ENCODE assay signal across 1 cellular context in the genomic region with DNA sequence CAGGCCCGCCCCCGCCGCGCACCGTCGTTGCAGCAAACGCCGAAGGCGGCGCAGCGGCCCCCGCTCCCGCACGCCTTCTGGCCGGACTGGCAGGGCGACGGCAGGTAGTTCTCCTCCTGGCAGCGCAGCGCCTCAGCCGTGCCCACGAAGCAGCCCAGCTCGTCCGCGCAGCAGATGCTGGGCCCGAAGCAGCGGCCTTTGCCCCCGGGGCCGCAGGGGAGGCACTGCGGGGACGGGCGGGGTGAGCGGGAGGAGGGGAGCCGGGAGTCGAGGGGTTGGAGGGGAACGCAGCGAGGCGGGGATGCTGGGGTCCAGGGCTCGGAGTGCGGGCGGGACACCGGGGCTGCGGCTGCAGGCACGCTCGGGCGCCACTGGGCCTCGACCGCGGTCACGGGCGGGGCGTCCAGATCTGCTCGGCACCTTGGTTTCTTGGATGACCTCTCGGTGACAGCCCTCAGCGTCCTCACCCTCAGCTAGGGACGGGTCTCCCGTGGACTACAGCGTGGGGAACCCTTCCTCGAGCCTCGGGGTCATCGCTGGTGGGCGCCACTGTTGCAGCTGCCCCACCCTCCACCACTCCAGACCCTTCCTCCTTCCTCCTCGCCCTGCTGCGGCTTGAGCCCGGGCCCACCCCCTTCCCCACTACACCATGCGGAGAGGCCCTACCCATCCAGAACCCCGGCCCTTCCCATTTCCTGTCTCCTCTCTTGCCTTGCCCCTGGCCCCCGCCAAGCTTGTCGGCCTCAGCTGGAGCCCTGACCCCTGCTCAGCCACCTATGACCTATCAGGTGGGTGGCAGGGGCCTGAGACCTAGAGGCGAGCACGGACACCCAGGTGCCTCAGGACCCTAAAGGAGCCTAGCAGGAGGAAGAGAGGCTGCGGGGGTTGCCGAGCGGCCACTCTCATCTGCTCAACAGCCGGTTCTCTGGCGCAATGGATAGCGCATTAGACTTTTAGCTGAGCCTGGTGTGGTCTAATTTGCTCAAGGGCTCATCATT.
TF ChIP-seq lines count a peak whose summit lies in the region.

No MANE protein-coding gene starts in this region.

TF ChIP-seq in HepG2, 621 proteins besides CTCF, POLR2A, EP300 and RAD21 (continued from another document and continues in another):
- TF ChIP-seq, protein P1, sequence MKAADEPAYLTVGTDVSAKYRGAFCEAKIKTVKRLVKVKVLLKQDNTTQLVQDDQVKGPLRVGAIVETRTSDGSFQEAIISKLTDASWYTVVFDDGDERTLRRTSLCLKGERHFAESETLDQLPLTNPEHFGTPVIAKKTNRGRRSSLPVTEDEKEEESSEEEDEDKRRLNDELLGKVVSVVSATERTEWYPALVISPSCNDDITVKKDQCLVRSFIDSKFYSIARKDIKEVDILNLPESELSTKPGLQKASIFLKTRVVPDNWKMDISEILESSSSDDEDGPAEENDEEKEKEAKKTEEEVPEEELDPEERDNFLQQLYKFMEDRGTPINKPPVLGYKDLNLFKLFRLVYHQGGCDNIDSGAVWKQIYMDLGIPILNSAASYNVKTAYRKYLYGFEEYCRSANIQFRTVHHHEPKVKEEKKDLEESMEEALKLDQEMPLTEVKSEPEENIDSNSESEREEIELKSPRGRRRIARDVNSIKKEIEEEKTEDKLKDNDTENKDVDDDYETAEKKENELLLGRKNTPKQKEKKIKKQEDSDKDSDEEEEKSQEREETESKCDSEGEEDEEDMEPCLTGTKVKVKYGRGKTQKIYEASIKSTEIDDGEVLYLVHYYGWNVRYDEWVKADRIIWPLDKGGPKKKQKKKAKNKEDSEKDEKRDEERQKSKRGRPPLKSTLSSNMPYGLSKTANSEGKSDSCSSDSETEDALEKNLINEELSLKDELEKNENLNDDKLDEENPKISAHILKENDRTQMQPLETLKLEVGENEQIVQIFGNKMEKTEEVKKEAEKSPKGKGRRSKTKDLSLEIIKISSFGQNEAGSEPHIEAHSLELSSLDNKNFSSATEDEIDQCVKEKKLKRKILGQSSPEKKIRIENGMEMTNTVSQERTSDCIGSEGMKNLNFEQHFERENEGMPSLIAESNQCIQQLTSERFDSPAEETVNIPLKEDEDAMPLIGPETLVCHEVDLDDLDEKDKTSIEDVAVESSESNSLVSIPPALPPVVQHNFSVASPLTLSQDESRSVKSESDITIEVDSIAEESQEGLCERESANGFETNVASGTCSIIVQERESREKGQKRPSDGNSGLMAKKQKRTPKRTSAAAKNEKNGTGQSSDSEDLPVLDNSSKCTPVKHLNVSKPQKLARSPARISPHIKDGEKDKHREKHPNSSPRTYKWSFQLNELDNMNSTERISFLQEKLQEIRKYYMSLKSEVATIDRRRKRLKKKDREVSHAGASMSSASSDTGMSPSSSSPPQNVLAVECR (CRISPR knock-in tag; IDR thresholded peaks at IDR 0.05; ENCODE audit: borderline replicate concordance), result no peak
- 0 out of 2 replicates have a peak, but pooled peaks have one; percentile 11 for TF ChIP-seq BHLHE40 (IDR thresholded peaks at IDR 0.05; ENCODE audit: low read length)
- TF ChIP-seq, protein P2, sequence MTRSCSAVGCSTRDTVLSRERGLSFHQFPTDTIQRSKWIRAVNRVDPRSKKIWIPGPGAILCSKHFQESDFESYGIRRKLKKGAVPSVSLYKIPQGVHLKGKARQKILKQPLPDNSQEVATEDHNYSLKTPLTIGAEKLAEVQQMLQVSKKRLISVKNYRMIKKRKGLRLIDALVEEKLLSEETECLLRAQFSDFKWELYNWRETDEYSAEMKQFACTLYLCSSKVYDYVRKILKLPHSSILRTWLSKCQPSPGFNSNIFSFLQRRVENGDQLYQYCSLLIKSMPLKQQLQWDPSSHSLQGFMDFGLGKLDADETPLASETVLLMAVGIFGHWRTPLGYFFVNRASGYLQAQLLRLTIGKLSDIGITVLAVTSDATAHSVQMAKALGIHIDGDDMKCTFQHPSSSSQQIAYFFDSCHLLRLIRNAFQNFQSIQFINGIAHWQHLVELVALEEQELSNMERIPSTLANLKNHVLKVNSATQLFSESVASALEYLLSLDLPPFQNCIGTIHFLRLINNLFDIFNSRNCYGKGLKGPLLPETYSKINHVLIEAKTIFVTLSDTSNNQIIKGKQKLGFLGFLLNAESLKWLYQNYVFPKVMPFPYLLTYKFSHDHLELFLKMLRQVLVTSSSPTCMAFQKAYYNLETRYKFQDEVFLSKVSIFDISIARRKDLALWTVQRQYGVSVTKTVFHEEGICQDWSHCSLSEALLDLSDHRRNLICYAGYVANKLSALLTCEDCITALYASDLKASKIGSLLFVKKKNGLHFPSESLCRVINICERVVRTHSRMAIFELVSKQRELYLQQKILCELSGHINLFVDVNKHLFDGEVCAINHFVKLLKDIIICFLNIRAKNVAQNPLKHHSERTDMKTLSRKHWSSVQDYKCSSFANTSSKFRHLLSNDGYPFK (CRISPR knock-in tag; IDR thresholded peaks at IDR 0.05; ENCODE audit: borderline replicate concordance), result 0 out of 2 replicates have a peak, but pooled peaks have one; percentile 41
- TF ChIP-seq HOXA5 (CRISPR knock-in tag; IDR thresholded peaks at IDR 0.05), result no peak
- no peak for TF ChIP-seq POLR2AphosphoS5 (IDR thresholded peaks at IDR 0.05; ENCODE audit: low read depth, low read length)
- TF ChIP-seq, protein P3, sequence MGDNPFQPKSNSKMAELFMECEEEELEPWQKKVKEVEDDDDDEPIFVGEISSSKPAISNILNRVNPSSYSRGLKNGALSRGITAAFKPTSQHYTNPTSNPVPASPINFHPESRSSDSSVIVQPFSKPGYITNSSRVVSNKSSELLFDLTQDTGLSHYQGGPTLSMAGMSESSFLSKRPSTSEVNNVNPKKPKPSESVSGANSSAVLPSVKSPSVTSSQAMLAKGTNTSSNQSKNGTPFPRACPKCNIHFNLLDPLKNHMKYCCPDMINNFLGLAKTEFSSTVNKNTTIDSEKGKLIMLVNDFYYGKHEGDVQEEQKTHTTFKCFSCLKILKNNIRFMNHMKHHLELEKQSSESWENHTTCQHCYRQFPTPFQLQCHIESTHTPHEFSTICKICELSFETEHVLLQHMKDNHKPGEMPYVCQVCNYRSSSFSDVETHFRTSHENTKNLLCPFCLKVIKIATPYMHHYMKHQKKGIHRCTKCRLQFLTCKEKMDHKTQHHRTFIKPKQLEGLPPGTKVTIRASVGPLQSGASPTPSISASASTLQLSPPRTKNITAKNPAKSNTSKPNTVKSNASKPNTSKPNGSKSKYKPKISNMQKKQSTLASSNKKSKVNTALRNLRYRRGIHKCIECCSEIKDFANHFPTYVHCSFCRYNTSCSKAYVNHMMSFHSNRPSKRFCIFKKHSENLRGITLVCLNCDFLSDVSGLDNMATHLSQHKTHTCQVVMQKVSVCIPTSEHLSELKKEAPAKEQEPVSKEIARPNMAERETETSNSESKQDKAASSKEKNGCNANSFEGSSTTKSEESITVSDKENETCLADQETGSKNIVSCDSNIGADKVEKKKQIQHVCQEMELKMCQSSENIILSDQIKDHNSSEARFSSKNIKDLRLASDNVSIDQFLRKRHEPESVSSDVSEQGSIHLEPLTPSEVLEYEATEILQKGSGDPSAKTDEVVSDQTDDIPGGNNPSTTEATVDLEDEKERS (CRISPR knock-in tag; IDR thresholded peaks at IDR 0.05), result no peak
- no peak for TF ChIP-seq TBL1XR1 (IDR thresholded peaks at IDR 0.05; ENCODE audit: borderline replicate concordance, low read length, partially characterized antibody)
- TF ChIP-seq ZNF724P (CRISPR knock-in tag; IDR thresholded peaks at IDR 0.05; ENCODE audit: borderline replicate concordance), result no peak
- no peak for TF ChIP-seq ARNT2 (CRISPR knock-in tag; IDR thresholded peaks at IDR 0.05; ENCODE audit: low read depth)
- no peak for TF ChIP-seq ZFAT (CRISPR knock-in tag; conservative IDR thresholded peaks at IDR 0.05)
- TF ChIP-seq TAF15 (IDR thresholded peaks at IDR 0.05; ENCODE audit: low read depth, low read length, poor library complexity, severe bottlenecking), result no peak
- no peak for TF ChIP-seq BORCS8-MEF2B (CRISPR knock-in tag; IDR thresholded peaks at IDR 0.05)
- TF ChIP-seq FOXP1 (IDR thresholded peaks at IDR 0.05), result no peak
- no peak for TF ChIP-seq FOXP1 (CRISPR knock-in tag; IDR thresholded peaks at IDR 0.05)
- no peak for TF ChIP-seq ARID2 (CRISPR knock-in tag; IDR thresholded peaks at IDR 0.05; ENCODE audit: borderline replicate concordance)
- TF ChIP-seq, protein P4, sequence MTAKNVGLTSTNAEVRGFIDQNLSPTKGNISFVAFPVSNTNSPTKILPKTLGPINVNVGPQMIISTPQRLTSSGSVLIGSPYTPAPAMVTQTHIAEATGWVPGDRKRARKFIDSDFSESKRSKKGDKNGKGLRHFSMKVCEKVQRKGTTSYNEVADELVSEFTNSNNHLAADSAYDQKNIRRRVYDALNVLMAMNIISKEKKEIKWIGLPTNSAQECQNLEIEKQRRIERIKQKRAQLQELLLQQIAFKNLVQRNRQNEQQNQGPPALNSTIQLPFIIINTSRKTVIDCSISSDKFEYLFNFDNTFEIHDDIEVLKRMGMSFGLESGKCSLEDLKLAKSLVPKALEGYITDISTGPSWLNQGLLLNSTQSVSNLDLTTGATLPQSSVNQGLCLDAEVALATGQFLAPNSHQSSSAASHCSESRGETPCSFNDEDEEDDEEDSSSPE (CRISPR knock-in tag; IDR thresholded peaks at IDR 0.05), result no peak
- TF ChIP-seq, protein P5, sequence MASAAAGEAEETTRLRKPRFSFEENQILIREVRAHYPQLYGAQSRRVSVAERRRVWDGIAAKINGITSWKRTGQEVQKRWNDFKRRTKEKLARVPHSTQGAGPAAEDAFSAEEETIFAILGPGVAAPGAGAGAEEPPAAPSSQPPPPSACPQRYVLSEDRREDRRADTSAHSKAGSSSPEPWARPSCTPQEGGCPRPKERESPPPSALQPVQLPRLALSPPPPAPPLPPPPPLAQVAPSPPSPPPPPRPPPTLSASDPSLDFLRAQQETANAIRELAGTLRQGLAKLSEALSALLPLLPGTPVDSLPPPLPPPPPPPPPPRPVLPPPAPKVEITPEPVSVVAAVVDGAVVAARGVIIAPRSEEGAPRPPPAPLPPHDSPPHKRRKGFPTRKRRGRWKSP (CRISPR knock-in tag; IDR thresholded peaks at IDR 0.05), result no peak
- no peak for TF ChIP-seq ZFP62 (CRISPR knock-in tag; IDR thresholded peaks at IDR 0.05)
- TF ChIP-seq JUND (CRISPR knock-in tag; IDR thresholded peaks at IDR 0.05), result no peak
- no peak for TF ChIP-seq ZKSCAN8 (CRISPR knock-in tag; IDR thresholded peaks at IDR 0.05; ENCODE audit: borderline replicate concordance)
- TF ChIP-seq PLRG1 (conservative IDR thresholded peaks at IDR 0.05), result no peak
- TF ChIP-seq ZNF484 (CRISPR knock-in tag; IDR thresholded peaks at IDR 0.05; ENCODE audit: borderline replicate concordance, low read depth), result no peak
- TF ChIP-seq ZNF496 (CRISPR knock-in tag; IDR thresholded peaks at IDR 0.05; ENCODE audit: insufficient replicate concordance), result no peak
- no peak for TF ChIP-seq ZNF253 (CRISPR knock-in tag; IDR thresholded peaks at IDR 0.05; ENCODE audit: borderline replicate concordance)
- no peak for TF ChIP-seq ONECUT2 (CRISPR knock-in tag; IDR thresholded peaks at IDR 0.05)
- TF ChIP-seq, protein P6, sequence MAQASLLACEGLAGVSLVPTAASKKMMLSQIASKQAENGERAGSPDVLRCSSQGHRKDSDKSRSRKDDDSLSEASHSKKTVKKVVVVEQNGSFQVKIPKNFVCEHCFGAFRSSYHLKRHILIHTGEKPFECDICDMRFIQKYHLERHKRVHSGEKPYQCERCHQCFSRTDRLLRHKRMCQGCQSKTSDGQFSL (CRISPR knock-in tag; IDR thresholded peaks at IDR 0.05), result peak; percentile 16; the same call in 1 of the 2 replicates
- TF ChIP-seq MTA1 (CRISPR knock-in tag; IDR thresholded peaks at IDR 0.05; ENCODE audit: borderline replicate concordance), result peak; percentile 70; the same call in 1 of the 2 replicates
- TF ChIP-seq KMT2A (CRISPR knock-in tag; IDR thresholded peaks at IDR 0.05), result no peak; the same call in 1 of the 2 replicates
- no peak for TF ChIP-seq ZNF615 (CRISPR knock-in tag; IDR thresholded peaks at IDR 0.05; ENCODE audit: borderline replicate concordance)
- TF ChIP-seq, protein P7, sequence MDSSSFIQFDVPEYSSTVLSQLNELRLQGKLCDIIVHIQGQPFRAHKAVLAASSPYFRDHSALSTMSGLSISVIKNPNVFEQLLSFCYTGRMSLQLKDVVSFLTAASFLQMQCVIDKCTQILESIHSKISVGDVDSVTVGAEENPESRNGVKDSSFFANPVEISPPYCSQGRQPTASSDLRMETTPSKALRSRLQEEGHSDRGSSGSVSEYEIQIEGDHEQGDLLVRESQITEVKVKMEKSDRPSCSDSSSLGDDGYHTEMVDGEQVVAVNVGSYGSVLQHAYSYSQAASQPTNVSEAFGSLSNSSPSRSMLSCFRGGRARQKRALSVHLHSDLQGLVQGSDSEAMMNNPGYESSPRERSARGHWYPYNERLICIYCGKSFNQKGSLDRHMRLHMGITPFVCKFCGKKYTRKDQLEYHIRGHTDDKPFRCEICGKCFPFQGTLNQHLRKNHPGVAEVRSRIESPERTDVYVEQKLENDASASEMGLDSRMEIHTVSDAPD (CRISPR knock-in tag; IDR thresholded peaks at IDR 0.05), result no peak
- no peak for TF ChIP-seq NCOR1 (IDR thresholded peaks at IDR 0.05; ENCODE audit: borderline replicate concordance, low read length)
- no peak for TF ChIP-seq SNAPC2 (CRISPR knock-in tag; IDR thresholded peaks at IDR 0.05)
- no peak for TF ChIP-seq BRCA1 (CRISPR knock-in tag; IDR thresholded peaks at IDR 0.05)
- 0 out of 2 replicates have a peak, but pooled peaks have one; percentile 40 for TF ChIP-seq NFIB (CRISPR knock-in tag; IDR thresholded peaks at IDR 0.05; ENCODE audit: borderline replicate concordance)
- peak; percentile 53 for TF ChIP-seq MEIS1 (CRISPR knock-in tag; IDR thresholded peaks at IDR 0.05; ENCODE audit: borderline replicate concordance)
- TF ChIP-seq ZC3H13 (CRISPR knock-in tag; IDR thresholded peaks at IDR 0.05), result no peak
- TF ChIP-seq ZNF225 (CRISPR knock-in tag; IDR thresholded peaks at IDR 0.05), result no peak
- TF ChIP-seq SETDB1 (CRISPR knock-in tag; IDR thresholded peaks at IDR 0.05; ENCODE audit: borderline replicate concordance), result no peak
- TF ChIP-seq, protein P8, sequence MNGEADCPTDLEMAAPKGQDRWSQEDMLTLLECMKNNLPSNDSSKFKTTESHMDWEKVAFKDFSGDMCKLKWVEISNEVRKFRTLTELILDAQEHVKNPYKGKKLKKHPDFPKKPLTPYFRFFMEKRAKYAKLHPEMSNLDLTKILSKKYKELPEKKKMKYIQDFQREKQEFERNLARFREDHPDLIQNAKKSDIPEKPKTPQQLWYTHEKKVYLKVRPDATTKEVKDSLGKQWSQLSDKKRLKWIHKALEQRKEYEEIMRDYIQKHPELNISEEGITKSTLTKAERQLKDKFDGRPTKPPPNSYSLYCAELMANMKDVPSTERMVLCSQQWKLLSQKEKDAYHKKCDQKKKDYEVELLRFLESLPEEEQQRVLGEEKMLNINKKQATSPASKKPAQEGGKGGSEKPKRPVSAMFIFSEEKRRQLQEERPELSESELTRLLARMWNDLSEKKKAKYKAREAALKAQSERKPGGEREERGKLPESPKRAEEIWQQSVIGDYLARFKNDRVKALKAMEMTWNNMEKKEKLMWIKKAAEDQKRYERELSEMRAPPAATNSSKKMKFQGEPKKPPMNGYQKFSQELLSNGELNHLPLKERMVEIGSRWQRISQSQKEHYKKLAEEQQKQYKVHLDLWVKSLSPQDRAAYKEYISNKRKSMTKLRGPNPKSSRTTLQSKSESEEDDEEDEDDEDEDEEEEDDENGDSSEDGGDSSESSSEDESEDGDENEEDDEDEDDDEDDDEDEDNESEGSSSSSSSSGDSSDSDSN (CRISPR knock-in tag; IDR thresholded peaks at IDR 0.05), result no peak; the same call in none of the 2 replicates
- TF ChIP-seq ZNF101 (CRISPR knock-in tag; IDR thresholded peaks at IDR 0.05; ENCODE audit: borderline replicate concordance, low read depth), result no peak
- TF ChIP-seq KLF16 (CRISPR knock-in tag; IDR thresholded peaks at IDR 0.05), result no peak
- no peak for TF ChIP-seq DR1 (CRISPR knock-in tag; IDR thresholded peaks at IDR 0.05)
- no peak for TF ChIP-seq TEAD2 (CRISPR knock-in tag; IDR thresholded peaks at IDR 0.05)
- TF ChIP-seq ZSCAN30 (CRISPR knock-in tag; IDR thresholded peaks at IDR 0.05), result no peak
- TF ChIP-seq ZFP41 (CRISPR knock-in tag; IDR thresholded peaks at IDR 0.05; ENCODE audit: borderline replicate concordance), result no peak
